Comparison of ENCODE assay signal across 23 cellular contexts in the genomic region with DNA sequence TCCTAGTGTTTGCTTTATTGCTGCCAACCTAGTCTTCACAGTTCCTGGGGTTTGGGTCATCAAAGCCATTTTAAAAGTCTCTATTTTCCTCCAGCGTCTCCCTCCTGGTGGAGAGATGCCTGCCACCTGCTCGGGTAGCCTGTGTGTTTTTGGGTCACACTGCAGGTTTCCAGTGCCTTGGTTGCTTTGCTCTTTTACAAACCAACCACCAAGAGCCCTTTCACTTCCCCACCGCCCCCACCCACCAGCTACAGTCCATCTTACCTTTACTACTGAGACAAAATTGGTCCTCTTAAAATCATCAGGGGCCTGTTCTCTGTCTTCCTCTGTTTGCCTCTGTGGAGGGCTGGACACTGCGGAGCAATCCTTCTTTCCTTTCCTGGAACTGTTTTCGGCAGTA.
DNase-seq lines count a peak whose midpoint lies in the region; ATAC-seq, FAIRE-seq and TF ChIP-seq lines count a peak whose summit lies in the region.
"Had no signal": no experiment of that assay in that cellular context is flagged by ENCODE, and none has a peak within 500 bp of the region (broad histone marks: within the 10 kb centered on the region; RNA-seq: fewer than 3 reads in every experiment).

No MANE protein-coding gene starts in this region.

- H3F3A ChIP-seq in GM23338 (replicated peaks; ENCODE audit: low read depth): no peaks in the 10 kb centered on the region

- H3K4me1 Mint-ChIP-seq in GM23338: peaks cover 3% of the 10 kb centered on the region; the same call in 2 of the 3 replicates
- peaks cover 7% of the 10 kb centered on the region for H3K4me1 Mint-ChIP-seq in stimulated activated naive CD8-positive, alpha-beta T cell treated with anti-CD3 and anti-CD28 coated beads, Interleukin-15, amount 100 ng/mL, for 72 hours
- H3K4me1 Mint-ChIP-seq in activated naive CD4-positive, alpha-beta T cell treated with anti-CD3 and anti-CD28 coated beads for 36 hours (ENCODE audit: low read depth): peaks cover 8% of the 10 kb centered on the region

- H3K36me3 ChIP-seq in DND-41 (ENCODE audit: insufficient read depth, low read length) (no peaks in the 10 kb centered on the region), GM23338 (ENCODE audit: insufficient read depth) (no peaks in the 10 kb centered on the region), GM12878 (ENCODE audit: control insufficient read depth in 2 of 2, insufficient read depth in 2 of 2, low read length in 1 of 2) (no peaks in the 10 kb centered on the region)
- H3K36me3 ChIP-seq: BE2C, Peyer's patch, SJCRH30 had no signal

- TF ChIP-seq CTCF in DND-41 (IDR thresholded peaks at IDR 0.05; ENCODE audit: borderline replicate concordance, extremely low read depth, low read length, poor library complexity, severe bottlenecking): no peak
- TF ChIP-seq CTCF in GM12865 (IDR thresholded peaks at IDR 0.05; ENCODE audit: insufficient read depth, low read depth, low read length, missing control alignments): no peak
- no peak for TF ChIP-seq CTCF in GM23338 (conservative IDR thresholded peaks at IDR 0.05; ENCODE audit: low read depth in 2 of 2)
- no peak for TF ChIP-seq CTCF in GM12878 (IDR thresholded peaks at IDR 0.05 in 2 of 3, conservative IDR thresholded peaks at IDR 0.05 in 1 of 3; ENCODE audit: control insufficient read depth in 2 of 3, extremely low read depth in 1 of 3, insufficient read depth in 1 of 3, low read depth in 3 of 3, low read length in 3 of 3)

- WGBS in GM12878 (ENCODE audit: insufficient coverage, insufficient replicate concordance, low lambda C conversion rate, missing lambda C conversion rate): 26% methylated on average over 5 of the region's 5 CpGs

- H2AFZ ChIP-seq in DND-41 (ENCODE audit: low read depth, low read length) (no peak overlapping the region), GM23338 (peak overlapping the region; percentile 91; the same call in 1 of the 2 replicates), GM12878 (ENCODE audit: control insufficient read depth, low read depth, low read length) (no peak overlapping the region)

- SMC1A ChIA-PET in GM12878 (lab: Charles Lee; ENCODE audit: uncharacterized antibody, unreplicated experiment): interaction anchor here (1.2 kb wide), 1 partner anchor 10 kb away, joined by 4 read pairs; no protein-coding TSS in a partner anchor

- RAD21 ChIA-PET in GM12878 (lab: Charles Lee; ENCODE audit: unreplicated experiment): interaction anchor here (0.5 to 1.3 kb wide), 3 partner anchors 11 to 262 kb away, joined by 3 to 4 read pairs (median 3); no protein-coding TSS in a partner anchor

- in situ Hi-C loops in GM12878 (cut with MboI): no loop called here

- no peak overlapping the region for H3K4me3 Mint-ChIP-seq in GM23338
- no peak overlapping the region for H3K4me3 Mint-ChIP-seq in stimulated activated naive CD8-positive, alpha-beta T cell treated with anti-CD3 and anti-CD28 coated beads, Interleukin-15, amount 100 ng/mL, for 72 hours
- no peak overlapping the region for H3K4me3 Mint-ChIP-seq in activated naive CD4-positive, alpha-beta T cell treated with anti-CD3 and anti-CD28 coated beads for 36 hours
- H3K4me3 Mint-ChIP-seq: CD4-positive, CD25-positive, alpha-beta regulatory T cell had no signal

- no peak overlapping the region for H3K27ac ChIP-seq in DND-41 (ENCODE audit: low read length)
- H3K27ac ChIP-seq in GM23338 (ENCODE audit: low read depth): no peak overlapping the region
- H3K27ac ChIP-seq in GM12878 (ENCODE audit: control insufficient read depth, insufficient read depth): no peak overlapping the region
- H3K27ac ChIP-seq: A549, KMS-11, SJCRH30 had no signal

- intact Hi-C loops in GM12878 (cut with micrococcal nuclease; ENCODE audit: unreplicated experiment): no loop called here
- intact Hi-C loops in activated naive CD4-positive, alpha-beta T cell treated with anti-CD3 and anti-CD28 coated beads for 36 hours (cut with micrococcal nuclease): no loop called here

- H3K9me2 ChIP-seq in GM23338 (ENCODE audit: insufficient read depth): no peaks in the 10 kb centered on the region

- no peak overlapping the region for H3K4me3 ChIP-seq in DND-41 (ENCODE audit: low read depth in 1 of 2, low read length in 2 of 2)
- H3K4me3 ChIP-seq in GM12865 (ENCODE audit: low read depth, low read length): no peak overlapping the region
- H3K4me3 ChIP-seq in GM23338: no peak overlapping the region
- H3K4me3 ChIP-seq in GM12878: no peak overlapping the region
- H3K4me3 ChIP-seq: A549, Peyer's patch, SJCRH30 had no signal

- BruUV-seq in GM12878 (replicated peaks; lab: Mats Ljungman, UMichigan): no TSS peak

- H3K9me3 Mint-ChIP-seq in GM23338: peaks cover 11% of the 10 kb centered on the region
- H3K9me3 Mint-ChIP-seq in stimulated activated naive CD8-positive, alpha-beta T cell treated with anti-CD3 and anti-CD28 coated beads, Interleukin-15, amount 100 ng/mL, for 72 hours: peaks cover 7 to 11% of the 10 kb centered on the region in 2 donors
- peaks cover 11% of the 10 kb centered on the region for H3K9me3 Mint-ChIP-seq in activated naive CD4-positive, alpha-beta T cell treated with anti-CD3 and anti-CD28 coated beads for 36 hours

- POLR2A ChIA-PET in GM12878 (lab: Charles Lee): no interaction called here

- H3K4me2 ChIP-seq in DND-41 (ENCODE audit: insufficient read depth, low read length) (no peak overlapping the region), GM23338 (no peak overlapping the region), GM12878 (ENCODE audit: control insufficient read depth, insufficient read depth) (no peak overlapping the region)
- H3K4me2 ChIP-seq: A549, KMS-11 had no signal

- H3K9me3 ChIP-seq in DND-41 (ENCODE audit: insufficient read depth, low read length, severe bottlenecking): no peaks in the 10 kb centered on the region
- H3K9me3 ChIP-seq in GM12878 (replicated peaks; ENCODE audit: control insufficient read depth, insufficient read depth, low read length): no peaks in the 10 kb centered on the region
- H3K9me3 ChIP-seq: BE2C, Peyer's patch, SJCRH30 had no signal

- H3K27ac Mint-ChIP-seq in GM23338: no peak overlapping the region
- no peak overlapping the region for H3K27ac Mint-ChIP-seq in stimulated activated naive CD8-positive, alpha-beta T cell treated with anti-CD3 and anti-CD28 coated beads, Interleukin-15, amount 100 ng/mL, for 72 hours
- H3K27ac Mint-ChIP-seq in activated naive CD4-positive, alpha-beta T cell treated with anti-CD3 and anti-CD28 coated beads for 36 hours: no peak overlapping the region

- H3K9ac ChIP-seq in DND-41 (ENCODE audit: low read depth, low read length) (no peak overlapping the region), GM12878 (ENCODE audit: control insufficient read depth, insufficient read depth, low read length) (no peak overlapping the region)
- H3K9ac ChIP-seq: KMS-11 had no signal

- FAIRE-seq in GM12878 (lab: Jason Lieb, UNC): no peak
- FAIRE-seq: A549 had no signal

- TF ChIP-seq POLR2A in GM12878 (IDR thresholded peaks at IDR 0.05; ENCODE audit: low read depth, low read length): no peak

- H3K36me3 Mint-ChIP-seq in GM23338 (ENCODE audit: low read depth): peaks cover 8% of the 10 kb centered on the region; the same call in 2 of the 3 replicates
- no peaks in the 10 kb centered on the region for H3K36me3 Mint-ChIP-seq in activated naive CD4-positive, alpha-beta T cell treated with anti-CD3 and anti-CD28 coated beads for 36 hours (ENCODE audit: low read depth)
- H3K36me3 Mint-ChIP-seq: CD4-positive, CD25-positive, alpha-beta regulatory T cell had no signal

- ATAC-seq in DND-41 (ENCODE audit: insufficient read depth, low read depth) (0 out of 3 replicates have a peak, but pooled peaks have one; percentile 37), GM23338 (no peak), GM12878 (peak; percentile 50), GM19463 (IDR thresholded peaks at IDR 0.05; ENCODE audit: unreplicated experiment) (no peak), GM18517 (IDR thresholded peaks at IDR 0.05; ENCODE audit: unreplicated experiment) (no peak)
- ATAC-seq in stimulated activated naive CD8-positive, alpha-beta T cell treated with anti-CD3 and anti-CD28 coated beads, Interleukin-15, amount 100 ng/mL, for 72 hours: no peak
- ATAC-seq: A549 had no signal

- H3K27me3 ChIP-seq in DND-41 (ENCODE audit: insufficient read depth, low read length, poor library complexity) (no peaks in the 10 kb centered on the region), GM23338 (ENCODE audit: insufficient read depth) (no peaks in the 10 kb centered on the region), GM12878 (replicated peaks in 1 of 2; ENCODE audit: control insufficient read depth in 2 of 2, insufficient read depth in 2 of 2, low read length in 1 of 2) (no peaks in the 10 kb centered on the region)
- H3K27me3 ChIP-seq: BE2C, Peyer's patch, SJCRH30 had no signal

- TF ChIP-seq RAD21 in GM12878 (IDR thresholded peaks at IDR 0.05; ENCODE audit: insufficient read depth, low read depth, low read length): no peak

- H3K79me2 ChIP-seq in DND-41 (ENCODE audit: insufficient read depth, low read length) (no peaks in the 10 kb centered on the region), GM23338 (replicated peaks; ENCODE audit: insufficient read depth) (no peaks in the 10 kb centered on the region), GM12878 (ENCODE audit: control insufficient read depth, insufficient read depth, low read length) (no peaks in the 10 kb centered on the region)

- H3K4me1 ChIP-seq in DND-41 (ENCODE audit: insufficient read depth, low read length) (no peaks in the 10 kb centered on the region), GM23338 (ENCODE audit: insufficient read depth) (peaks cover 10% of the 10 kb centered on the region), GM12878 (ENCODE audit: control insufficient read depth, insufficient read depth, low read length) (no peaks in the 10 kb centered on the region)
- H3K4me1 ChIP-seq: A549, BE2C, Peyer's patch, SJCRH30 had no signal

- CTCF ChIA-PET in GM12878 (lab: Yijun Ruan, JAX): interaction anchor here (1.5 kb wide), 1 partner anchor 154 kb away, joined by 5 read pairs; no protein-coding TSS in a partner anchor
- CTCF ChIA-PET in activated naive CD4-positive, alpha-beta T cell treated with anti-CD3 and anti-CD28 coated beads for 36 hours (lab: Charles Lee): interaction anchor here (0.5 kb wide), 1 partner anchor 63 kb away, joined by 3 read pairs; no protein-coding TSS in a partner anchor

- no peak for TF ChIP-seq EP300 in GM12878 (IDR thresholded peaks at IDR 0.05; ENCODE audit: borderline replicate concordance in 1 of 2, control insufficient read depth in 1 of 2, low read depth in 2 of 2, low read length in 2 of 2)

- no peaks in the 10 kb centered on the region for H3K27me3 Mint-ChIP-seq in GM23338 (ENCODE audit: insufficient read depth, low read depth, poor library complexity)
- H3K27me3 Mint-ChIP-seq in stimulated activated naive CD8-positive, alpha-beta T cell treated with anti-CD3 and anti-CD28 coated beads, Interleukin-15, amount 100 ng/mL, for 72 hours: no peaks in the 10 kb centered on the region
- H3K27me3 Mint-ChIP-seq in activated naive CD4-positive, alpha-beta T cell treated with anti-CD3 and anti-CD28 coated beads for 36 hours (ENCODE audit: low read depth): no peaks in the 10 kb centered on the region

- H4K20me1 ChIP-seq in DND-41 (ENCODE audit: insufficient read depth, low read length) (no peaks in the 10 kb centered on the region), GM23338 (replicated peaks; ENCODE audit: insufficient read depth) (no peaks in the 10 kb centered on the region), GM12878 (ENCODE audit: control insufficient read depth, insufficient read depth) (no peaks in the 10 kb centered on the region)

- DNase-seq in DND-41 (no peak), GM12865 (ENCODE audit: low read depth) (peak; percentile 19), GM23338 (ENCODE audit: low spot score) (no peak), GM12878 (ENCODE audit: low read depth, low spot score) (no peak)
- no peak for DNase-seq in stimulated activated naive CD8-positive, alpha-beta T cell treated with anti-CD3 and anti-CD28 coated beads, Interleukin-15, amount 100 ng/mL, for 72 hours
- DNase-seq in activated naive CD4-positive, alpha-beta T cell treated with anti-CD3 and anti-CD28 coated beads for 36 hours: no peak
- DNase-seq: BE2C; CD4-positive, CD25-positive, alpha-beta regulatory T cell; DMS79 treated with DMSO at 0.1 percent for 48 hours; HCEC 1CT; IMR-90; NCI-H1105; NCI-H2029 treated with DMSO at 0.1 percent for 48 hours; NCI-H226; NCI-H510A treated with DMSO at 0.1 percent for 48 hours; NCI-H774; Peyer's patch; SJCRH30; T-helper 1 cell had no signal

Comparison
In these comparisons a context has a peak if more than half of its experiments do, and no peak if none do; other contexts are left out.
1. ATAC-seq: peak in DND-41 (single experiment) and GM12878 (single experiment); none in GM23338 (single experiment), stimulated activated naive CD8-positive, alpha-beta T cell treated with anti-CD3 and anti-CD28 coated beads, Interleukin-15, amount 100 ng/mL, for 72 hours (single experiment), GM19463 (single experiment) and GM18517 (single experiment).